In genomic region chr12:26317942-26318565, GRCh38 we compare ENCODE assay signal across 8 cellular contexts.
DNase-seq lines count a peak whose midpoint lies in the region; ATAC-seq and TF ChIP-seq lines count a peak whose summit lies in the region.

No MANE protein-coding gene starts in this region.

- no peaks in the 10 kb centered on the region for H3K27me3 ChIP-seq in adrenal gland
- H3K27me3 ChIP-seq in WERI-Rb-1 (ENCODE audit: insufficient read depth, low read depth, severe bottlenecking), result no peaks in the 10 kb centered on the region

- peaks cover 24% of the 10 kb centered on the region for H3K36me3 Mint-ChIP-seq in natural killer cell

- H3K4me1 Mint-ChIP-seq in natural killer cell, result no peaks in the 10 kb centered on the region

- H3K27ac ChIP-seq in adrenal gland (peak overlapping the region in 3 of 5 donors; percentile 56 to 84 (median 65)), WERI-Rb-1 (no peak overlapping the region)

- H3K4me1 ChIP-seq in adrenal gland (replicated peaks in 1 of 2), result peaks cover 11 to 16% of the 10 kb centered on the region in 2 donors

- H3K4me3 ChIP-seq in adrenal gland, result no peak overlapping the region
- no peak overlapping the region for H3K4me3 ChIP-seq in WERI-Rb-1 (ENCODE audit: low read depth, low read length)

- ATAC-seq in GM19324 (IDR thresholded peaks at IDR 0.05; ENCODE audit: low FRiP score, unreplicated experiment) (peak; percentile 27), HG03045 (IDR thresholded peaks at IDR 0.05; ENCODE audit: unreplicated experiment) (peak; percentile 36), natural killer cell (no peak)

- no peaks in the 10 kb centered on the region for H3K9me3 ChIP-seq in adrenal gland (replicated peaks in 1 of 3)
- H3K9me3 ChIP-seq in WERI-Rb-1 (ENCODE audit: severe bottlenecking), result peaks cover 2% of the 10 kb centered on the region

- H3K4me3 Mint-ChIP-seq in natural killer cell, result no peak overlapping the region

- H3K27me3 Mint-ChIP-seq in natural killer cell (ENCODE audit: low read depth in 2 of 2), result peaks cover 8 to 12% of the 10 kb centered on the region in 2 donors

- intact Hi-C loops in adrenal gland (cut with DNase I), result no loop called here
- intact Hi-C loops in natural killer cell (cut with micrococcal nuclease), result no loop called here

- no peak overlapping the region for H3K27ac Mint-ChIP-seq in natural killer cell

- H3K36me3 ChIP-seq in adrenal gland (replicated peaks in 1 of 2) (no peaks in the 10 kb centered on the region), WERI-Rb-1 (no peaks in the 10 kb centered on the region)

- no peak for TF ChIP-seq POLR2A in adrenal gland (IDR thresholded peaks at IDR 0.05)

- TF ChIP-seq CTCF in adrenal gland (IDR thresholded peaks at IDR 0.05) (no peak), natural killer cell (IDR thresholded peaks at IDR 0.05) (no peak), WERI-Rb-1 (IDR thresholded peaks at IDR 0.05; ENCODE audit: low read depth, low read length) (no peak)

- peaks cover 9 to 13% of the 10 kb centered on the region in 2 donors for H3K9me3 Mint-ChIP-seq in natural killer cell

- DNase-seq in adrenal gland, result no peak
- peak; percentile 99 for DNase-seq in renal cortical epithelial cell (ENCODE audit: low read depth)
- DNase-seq in natural killer cell, result no peak
- no peak for DNase-seq in HuH-7 (ENCODE audit: low spot score)
- DNase-seq in WERI-Rb-1, result no peak
- no peak for DNase-seq in NCI-H1105 treated with DMSO at 0.1 percent for 48 hours (lab: John Stamatoyannopoulos, UW)

Comparison
In these comparisons a context has a peak if more than half of its experiments do, and no peak if none do; other contexts are left out.
1. ATAC-seq: peak in GM19324 (single experiment) and HG03045 (single experiment); none in natural killer cell (0 of 3).